ENCODE assay signal across 8 cellular contexts in the genomic region with DNA sequence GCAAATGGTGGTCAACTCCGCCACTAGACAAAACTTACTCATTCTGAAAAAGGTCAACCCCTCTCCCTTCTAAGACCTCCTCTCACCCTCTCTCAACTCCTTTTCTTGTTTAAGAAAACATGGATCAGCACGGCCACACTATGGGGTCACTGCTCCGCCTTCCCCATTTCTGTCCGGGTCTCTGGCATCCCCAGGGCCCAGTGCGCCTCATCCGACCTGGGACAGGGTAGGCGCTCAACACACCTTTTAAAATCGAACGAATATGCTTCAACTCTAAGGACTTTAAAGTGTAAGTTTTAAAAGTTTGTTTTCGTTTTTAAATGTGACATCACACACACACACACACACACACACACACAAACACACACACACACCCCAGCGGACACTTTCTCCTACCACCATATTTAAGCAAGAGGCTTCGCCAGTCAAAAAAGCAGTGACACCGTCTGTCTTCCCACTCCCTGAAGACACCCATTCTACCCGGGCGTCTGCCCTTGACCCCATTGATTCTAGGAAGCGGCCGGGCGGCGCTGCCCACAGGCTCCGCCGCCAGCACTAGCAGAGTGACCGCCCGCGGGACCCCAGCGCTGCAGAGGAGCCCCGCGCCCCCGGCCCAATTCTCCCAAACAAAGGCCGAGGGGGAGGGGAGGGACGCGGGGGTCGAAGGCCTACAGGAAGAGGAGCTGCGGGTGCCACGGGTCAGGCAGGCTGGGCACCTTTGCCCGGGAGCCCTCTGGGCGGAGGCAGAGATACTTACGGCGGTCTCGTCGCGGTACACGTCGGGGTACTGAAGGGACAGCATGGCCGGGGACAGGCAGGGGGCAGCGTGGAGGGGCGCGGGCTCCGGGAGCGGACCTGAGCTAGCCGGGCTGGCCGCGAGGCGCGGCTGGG. TPM values are rescaled to one million over a fixed set of nuclear protein-coding genes. Genes with fewer than 3 reads are reported as not detected.
DNase-seq lines count a peak whose midpoint lies in the region; ATAC-seq, FAIRE-seq and TF ChIP-seq lines count a peak whose summit lies in the region.

No MANE protein-coding gene starts in this region.

- H3K4me2 ChIP-seq in DOHH2 (ENCODE audit: low read length) = peak overlapping the region; percentile 88

- H3K9me3 ChIP-seq in DOHH2 (ENCODE audit: control insufficient read depth, insufficient read depth, low read length) = no peaks in the 10 kb centered on the region

- H3K27me3 ChIP-seq in DOHH2 (ENCODE audit: control insufficient read depth, low read length) = peaks cover 10% of the 10 kb centered on the region; the same call in 1 of the 2 replicates

- ATAC-seq in GM21367 (IDR thresholded peaks at IDR 0.05; ENCODE audit: unreplicated experiment) (peak; percentile 36), left colon (peak; percentile 57)

- H3K4me3 ChIP-seq in DOHH2 (ENCODE audit: low read length) = peak overlapping the region; percentile 98

- FAIRE-seq in D721Med (lab: Jason Lieb, UNC) = no peak

- peaks cover 1% of the 10 kb centered on the region; the same call in 1 of the 2 replicates for H3K36me3 ChIP-seq in DOHH2 (ENCODE audit: control insufficient read depth, low read length)

- DNase-seq in HS-5 (ENCODE audit: low read depth) = peak; percentile 10
- peak; percentile 42 for DNase-seq in SK-N-DZ (ENCODE audit: low spot score)
- peak; percentile 26 for DNase-seq in central memory CD4-positive, alpha-beta T cell
- no peak for DNase-seq in left colon
- peak; percentile 40 for DNase-seq in stimulated activated CD8-positive, alpha-beta memory T cell treated with anti-CD3 and anti-CD28 coated beads, Interleukin-4, amount 100 ng/mL, for 48 hours
- DNase-seq in D721Med (ENCODE audit: insufficient read length, low spot score) = no peak

- peaks cover 52% of the 10 kb centered on the region for H3K79me2 ChIP-seq in DOHH2 (ENCODE audit: control insufficient read depth, low read length)

- TF ChIP-seq CTCF in DOHH2 (IDR thresholded peaks at IDR 0.05; ENCODE audit: low read depth, low read length, poor library complexity, severe bottlenecking) (peak; percentile 11), D721Med (IDR thresholded peaks at IDR 0.05; ENCODE audit: insufficient read depth, missing control alignments) (no peak)

- H3K27ac ChIP-seq in DOHH2 (ENCODE audit: low read depth, low read length) = no peak overlapping the region

- intact Hi-C loops in left colon (cut with DNase I, micrococcal nuclease) = no loop called here

- peaks cover 25% of the 10 kb centered on the region for H3K4me1 ChIP-seq in DOHH2 (ENCODE audit: control insufficient read depth, low read length)

- no peaks in the 10 kb centered on the region for H3F3A ChIP-seq in DOHH2 (ENCODE audit: control insufficient read depth, insufficient read depth)

- no peaks in the 10 kb centered on the region; the same call in 1 of the 2 replicates for H4K20me1 ChIP-seq in DOHH2 (ENCODE audit: control insufficient read depth, insufficient read depth, low read depth, low read length)

- no peaks in the 10 kb centered on the region for H3K9me2 ChIP-seq in DOHH2 (replicated peaks; ENCODE audit: control insufficient read depth, low read length)

RNA-seq across cellular contexts. Expression of a gene that starts 0.5 kb away (rescaled TPM):
- polyA plus RNA-seq in SK-N-DZ (2014; cell fraction: cytosol; rRNA removed) = 30.3 and 32.9 TPM in 2 replicates
- 19.3 and 23.5 TPM in 2 replicates for polyA plus RNA-seq in SK-N-DZ (2014; cell fraction: nucleus; rRNA removed)
- total RNA-seq in left colon = 10 to 100 TPM; 73.2 to 80.1 TPM

Comparison
In these comparisons a context has a peak if more than half of its experiments do, and no peak if none do; other contexts are left out.
1. DNase-seq: peak in HS-5 (single experiment), SK-N-DZ (single experiment), central memory CD4-positive, alpha-beta T cell (single experiment) and stimulated activated CD8-positive, alpha-beta memory T cell treated with anti-CD3 and anti-CD28 coated beads, Interleukin-4, amount 100 ng/mL, for 48 hours (single experiment); none in left colon (0 of 2) and D721Med (single experiment).